Comparison of ENCODE assay signal across 26 cellular contexts in genomic region chr3:110732420-110732819, GRCh38.
"Had no signal": no experiment of that assay in that cellular context is flagged by ENCODE, and none has a peak within 500 bp of the region (broad histone marks: within the 10 kb centered on the region; RNA-seq: fewer than 3 reads in every experiment).

No MANE protein-coding gene starts in this region.

- DNase-seq: effector CD4-positive, alpha-beta T cell; effector memory CD4-positive, alpha-beta T cell; foreskin keratinocyte; heart left ventricle; hypothalamus; immature natural killer cell; islet precursor cell; kidney; kidney glomerular epithelial cell; left colon; left ventricle myocardium inferior; lower lobe of right lung; mesenchymal stem cell; mucosa of descending colon; naive B cell; naive thymus-derived CD8-positive, alpha-beta T cell had no signal

- H3K36me3 ChIP-seq: esophagus muscularis mucosa, gastroesophageal sphincter, heart left ventricle, left ventricle myocardium inferior, lower lobe of right lung had no signal

- H3K4me1 ChIP-seq: esophagus muscularis mucosa, foreskin keratinocyte, gastroesophageal sphincter, heart left ventricle, left ventricle myocardium inferior, lower lobe of right lung had no signal

- H3K9me3 ChIP-seq: esophagus muscularis mucosa, gastroesophageal sphincter, heart left ventricle, left ventricle myocardium inferior, lower lobe of right lung, mucosa of descending colon had no signal

- H3K4me3 Mint-ChIP-seq: dendritic cell treated with granulocyte-macrophage colony-stimulating factor and Interleukin-4, amounts not matched to agents 40 ng/mL and 50 ng/mL, for 4 days; immature natural killer cell; mesothelial cell of epicardium; naive B cell; naive thymus-derived CD8-positive, alpha-beta T cell had no signal

- H3K27ac Mint-ChIP-seq: dendritic cell treated with granulocyte-macrophage colony-stimulating factor and Interleukin-4, amounts not matched to agents 40 ng/mL and 50 ng/mL, for 4 days; immature natural killer cell; mesothelial cell of epicardium; naive B cell; naive thymus-derived CD8-positive, alpha-beta T cell had no signal

- H3K27ac ChIP-seq: coronary artery, esophagus muscularis mucosa, foreskin keratinocyte, gastroesophageal sphincter, heart left ventricle, hepatocyte, left ventricle myocardium inferior, lower lobe of right lung had no signal

- H3K4me1 Mint-ChIP-seq: immature natural killer cell, mesothelial cell of epicardium had no signal

- ATAC-seq: foreskin keratinocyte; gastroesophageal sphincter; heart left ventricle; left colon; left lobe of liver; lower lobe of right lung; mucosa of descending colon; naive thymus-derived CD8-positive, alpha-beta T cell had no signal

- H3K27me3 Mint-ChIP-seq: dendritic cell treated with granulocyte-macrophage colony-stimulating factor and Interleukin-4, amounts not matched to agents 40 ng/mL and 50 ng/mL, for 4 days had no signal

- FAIRE-seq: colon, endothelial cell of umbilical vein, frontal cortex, kidney had no signal

- H3K79me2 ChIP-seq: hepatocyte had no signal

- H3K4me2 ChIP-seq: hepatocyte had no signal

- H2AFZ ChIP-seq: hepatocyte had no signal

- H3K9me3 Mint-ChIP-seq: immature natural killer cell; mesothelial cell of epicardium; naive thymus-derived CD8-positive, alpha-beta T cell had no signal

- H3K27me3 ChIP-seq: esophagus muscularis mucosa, foreskin keratinocyte, gastroesophageal sphincter, heart left ventricle, hepatocyte had no signal

- H3K36me3 Mint-ChIP-seq: immature natural killer cell, mesothelial cell of epicardium, naive B cell had no signal

- H3K4me3 ChIP-seq: coronary artery, esophagus muscularis mucosa, gastroesophageal sphincter, heart left ventricle, hepatocyte, left ventricle myocardium inferior, lower lobe of right lung, mucosa of descending colon had no signal
